In genomic region chr20:22574545-22575086, GRCh38 we compare ENCODE assay signal across 14 cellular contexts. TPM values are rescaled to one million over a fixed set of nuclear protein-coding genes. Genes with fewer than 3 reads are reported as not detected.
DNase-seq lines count a peak whose midpoint lies in the region; ATAC-seq and TF ChIP-seq lines count a peak whose summit lies in the region.
"Had no signal": no experiment of that assay in that cellular context is flagged by ENCODE, and none has a peak within 500 bp of the region (broad histone marks: within the 10 kb centered on the region; RNA-seq: fewer than 3 reads in every experiment).

No MANE protein-coding gene starts in this region.

- no peak overlapping the region for H3K27ac Mint-ChIP-seq in GM23338
- H3K27ac Mint-ChIP-seq in neural progenitor cell: no peak overlapping the region
- H3K27ac Mint-ChIP-seq: T-helper 2 cell treated with Interferon-gamma antibody and Interleukin-4, amounts not matched to agents 5 μg/mL and 100 μg/mL, for 36 hours had no signal

- peaks cover 63 to 83% (median 76%) of the 10 kb centered on the region in 11 experiments for H3K27me3 ChIP-seq in BLaER1 treated with 17β-estradiol and CSF1 and Interleukin-3, amounts not matched to agents 10 nM and 100 nM
- peaks cover 100% of the 10 kb centered on the region for H3K27me3 ChIP-seq in GM23338 (ENCODE audit: insufficient read depth)
- no peaks in the 10 kb centered on the region for H3K27me3 ChIP-seq in SJCRH30
- H3K27me3 ChIP-seq in neural progenitor cell: peaks cover 100% of the 10 kb centered on the region

- H3K4me3 Mint-ChIP-seq in GM23338 (no peak overlapping the region), neural progenitor cell (no peak overlapping the region)
- H3K4me3 Mint-ChIP-seq: T-helper 2 cell treated with Interferon-gamma antibody and Interleukin-4, amounts not matched to agents 5 μg/mL and 100 μg/mL, for 36 hours had no signal

- peaks cover 17 to 45% (median 34%) of the 10 kb centered on the region in 10 experiments for H3K4me1 ChIP-seq in BLaER1 treated with 17β-estradiol and CSF1 and Interleukin-3, amounts not matched to agents 10 nM and 100 nM
- H3K4me1 ChIP-seq in GM23338 (ENCODE audit: insufficient read depth) (peaks cover 92% of the 10 kb centered on the region), SJCRH30 (peaks cover 30% of the 10 kb centered on the region), neural progenitor cell (peaks cover 43% of the 10 kb centered on the region)

- H3K36me3 ChIP-seq in BLaER1 treated with 17β-estradiol and CSF1 and Interleukin-3, amounts not matched to agents 10 nM and 100 nM: peaks cover 0 to 9% (median 0%) of the 10 kb centered on the region in 11 experiments; a peak in 1 of 22 replicates
- no peaks in the 10 kb centered on the region; the same call in 1 of the 2 replicates for H3K36me3 ChIP-seq in GM23338 (ENCODE audit: insufficient read depth)
- H3K36me3 ChIP-seq in SJCRH30: no peaks in the 10 kb centered on the region
- no peaks in the 10 kb centered on the region for H3K36me3 ChIP-seq in neural progenitor cell

- peak overlapping the region in 5 of 10 experiments; percentile 8 to 51 (median 41); a peak in 4 of 20 replicates for H3K4me3 ChIP-seq in BLaER1 treated with 17β-estradiol and CSF1 and Interleukin-3, amounts not matched to agents 10 nM and 100 nM
- peak overlapping the region; percentile 21; the same call in 1 of the 2 replicates for H3K4me3 ChIP-seq in GM23338
- H3K4me3 ChIP-seq in SJCRH30: no peak overlapping the region
- no peak overlapping the region for H3K4me3 ChIP-seq in neural progenitor cell

- H3K9me3 ChIP-seq in BLaER1 treated with 17β-estradiol and CSF1 and Interleukin-3, amounts not matched to agents 10 nM and 100 nM (replicated peaks in 1 of 11): peaks cover 29 to 35% (median 33%) of the 10 kb centered on the region in 11 experiments
- H3K9me3 ChIP-seq in SJCRH30 (replicated peaks): no peaks in the 10 kb centered on the region
- no peaks in the 10 kb centered on the region for H3K9me3 ChIP-seq in neural progenitor cell (ENCODE audit: low read depth)
- H3K9me3 ChIP-seq: Caco-2 had no signal

- H3K9me2 ChIP-seq in GM23338 (ENCODE audit: insufficient read depth): no peaks in the 10 kb centered on the region

- peak overlapping the region; percentile 55 to 97 (median 88) for H3K4me2 ChIP-seq in BLaER1 treated with 17β-estradiol and CSF1 and Interleukin-3, amounts not matched to agents 10 nM and 100 nM
- peak overlapping the region; percentile 79 for H3K4me2 ChIP-seq in GM23338
- no peak overlapping the region for H3K4me2 ChIP-seq in neural progenitor cell

- H3K36me3 Mint-ChIP-seq in GM23338 (ENCODE audit: low read depth): no peaks in the 10 kb centered on the region
- no peaks in the 10 kb centered on the region for H3K36me3 Mint-ChIP-seq in neural progenitor cell

- H3K27me3 Mint-ChIP-seq in GM23338 (ENCODE audit: insufficient read depth, low read depth, poor library complexity): peaks cover 98% of the 10 kb centered on the region
- peaks cover 87% of the 10 kb centered on the region for H3K27me3 Mint-ChIP-seq in neural progenitor cell (ENCODE audit: insufficient read depth, low read depth)

- H3K79me2 ChIP-seq in GM23338 (replicated peaks; ENCODE audit: insufficient read depth) (no peaks in the 10 kb centered on the region), neural progenitor cell (ENCODE audit: low read depth) (no peaks in the 10 kb centered on the region)

- H3F3A ChIP-seq in GM23338 (replicated peaks; ENCODE audit: low read depth) (peaks cover 62% of the 10 kb centered on the region), neural progenitor cell (ENCODE audit: low read depth) (peaks cover 56% of the 10 kb centered on the region)

- peak overlapping the region in 5 of 11 experiments; percentile 51 to 72 (median 64); a peak in 9 of 22 replicates for H3K9ac ChIP-seq in BLaER1 treated with 17β-estradiol and CSF1 and Interleukin-3, amounts not matched to agents 10 nM and 100 nM
- no peak overlapping the region for H3K9ac ChIP-seq in neural progenitor cell

- peak overlapping the region in 9 of 11 experiments; percentile 46 to 78 (median 71); a peak in 15 of 22 replicates for H3K27ac ChIP-seq in BLaER1 treated with 17β-estradiol and CSF1 and Interleukin-3, amounts not matched to agents 10 nM and 100 nM
- no peak overlapping the region for H3K27ac ChIP-seq in GM23338 (ENCODE audit: low read depth)
- peak overlapping the region; percentile 95 for H3K27ac ChIP-seq in SJCRH30
- H3K27ac ChIP-seq in neural progenitor cell: no peak overlapping the region
- no peak overlapping the region for H3K27ac ChIP-seq in caudate nucleus (ENCODE audit: low read depth, low read length)
- H3K27ac ChIP-seq: C4-2B had no signal

- H2AFZ ChIP-seq in GM23338 (no peak overlapping the region), neural progenitor cell (replicated peaks) (no peak overlapping the region)

- no peaks in the 10 kb centered on the region for H3K9me3 Mint-ChIP-seq in GM23338
- H3K9me3 Mint-ChIP-seq in neural progenitor cell: no peaks in the 10 kb centered on the region
- H3K9me3 Mint-ChIP-seq: T-helper 2 cell treated with Interferon-gamma antibody and Interleukin-4, amounts not matched to agents 5 μg/mL and 100 μg/mL, for 36 hours had no signal

- peaks cover 62% of the 10 kb centered on the region for H3K4me1 Mint-ChIP-seq in GM23338
- peaks cover 11% of the 10 kb centered on the region for H3K4me1 Mint-ChIP-seq in neural progenitor cell

- ATAC-seq in GM23338: no peak

- TF ChIP-seq CTCF in GM23338 (conservative IDR thresholded peaks at IDR 0.05; ENCODE audit: low read depth in 2 of 2) (peak in 1 of 2 experiments; percentile 11; a peak in 2 of 4 replicates), neural progenitor cell (IDR thresholded peaks at IDR 0.05) (peak; percentile 4)

- DNase-seq in GM23338 (ENCODE audit: low spot score) (no peak), SJCRH30 (no peak), neural progenitor cell (ENCODE audit: low spot score) (no peak), epidermal melanocyte (ENCODE audit: insufficient read length, low spot score) (no peak), caudate nucleus (lab: John Stamatoyannopoulos, UW) (no peak), cerebellum (ENCODE audit: low spot score) (no peak)
- DNase-seq: Caco-2, Kasumi-1, NCI-H2107, SIG-M5 had no signal

- no peaks in the 10 kb centered on the region for H4K20me1 ChIP-seq in BLaER1 treated with 17β-estradiol and CSF1 and Interleukin-3, amounts not matched to agents 10 nM and 100 nM
- H4K20me1 ChIP-seq in GM23338 (replicated peaks; ENCODE audit: insufficient read depth): peaks cover 38% of the 10 kb centered on the region
- H4K20me1 ChIP-seq in neural progenitor cell (ENCODE audit: low read depth): peaks cover 98% of the 10 kb centered on the region

TF ChIP-seq in GM23338, 12 proteins besides CTCF, POLR2A, EP300 and RAD21:
- TF ChIP-seq EZH2 (IDR thresholded peaks at IDR 0.05; ENCODE audit: low read depth, unreplicated experiment): peak; percentile 61
- TF ChIP-seq JUNB (IDR thresholded peaks at IDR 0.05; ENCODE audit: unreplicated experiment): no peak

RNA-seq across cellular contexts. Expression of gene FOXA2, which starts 9.8 kb away (rescaled TPM):
- not detected in 2 replicates for total RNA-seq in GM23338 (2014; rRNA removed; shearing (Covaris generic))
- polyA plus RNA-seq in GM23338 (2016; fragmentation: Nextera tagmentation; extraction: Ambion mirVana): not detected in 2 replicates
- total RNA-seq in SJCRH30 (2014; rRNA removed; shearing (Covaris generic)): 2.7 and 3.2 TPM in 2 replicates
- total RNA-seq in neural progenitor cell (ENCODE audit: low replicate concordance) (not detected in 2 replicates), cerebellum (not detected)
- total RNA-seq: RPMI7951 had no signal

Comparison
In these comparisons a context has a peak if more than half of its experiments do, and no peak if none do; other contexts are left out.
1. H3K27ac ChIP-seq: peak in BLaER1 treated with 17β-estradiol and CSF1 and Interleukin-3, amounts not matched to agents 10 nM and 100 nM (9 of 11) and SJCRH30 (single experiment); none in GM23338 (single experiment), neural progenitor cell (single experiment) and caudate nucleus (single experiment).